14 cellular contexts compared by ENCODE assay signal in genomic region chr16:88376835-88377726, GRCh38. TPM values are rescaled to one million over a fixed set of nuclear protein-coding genes. Genes with fewer than 3 reads are reported as not detected.
A peak's percentile ranks its signal among the peaks of the same experiment; 100 is the strongest.
DNase-seq lines count a peak whose midpoint lies in the region; ATAC-seq, FAIRE-seq and TF ChIP-seq lines count a peak whose summit lies in the region.
"Had no signal": no experiment of that assay in that cellular context is flagged by ENCODE, and none has a peak within 500 bp of the region (broad histone marks: within the 10 kb centered on the region; RNA-seq: fewer than 3 reads in every experiment).

No MANE protein-coding gene starts in this region.

- H3K9me3 ChIP-seq in right atrium auricular region = no peaks in the 10 kb centered on the region
- H3K9me3 ChIP-seq in HepG2 (ENCODE audit: low read length) = peaks cover 7% of the 10 kb centered on the region

- H3K79me2 ChIP-seq in HepG2 (ENCODE audit: insufficient read depth, low read length) = no peaks in the 10 kb centered on the region

- no peaks in the 10 kb centered on the region for H3K4me1 ChIP-seq in right atrium auricular region
- H3K4me1 ChIP-seq in HepG2 (ENCODE audit: insufficient read depth, low read length) = no peaks in the 10 kb centered on the region

- H3K9ac ChIP-seq in HepG2 (ENCODE audit: insufficient read depth, low read depth, low read length) = no peak overlapping the region

- FAIRE-seq in HepG2 (lab: Jason Lieb, UNC) (no peak), urothelium cell line (lab: Jason Lieb, UNC) (peak; percentile 5)
- FAIRE-seq: A204.1, endometrium had no signal

- TF ChIP-seq CTCF in right atrium auricular region (IDR thresholded peaks at IDR 0.05) = no peak
- TF ChIP-seq CTCF in dorsolateral prefrontal cortex (IDR thresholded peaks at IDR 0.05 in 54 of 56, conservative IDR thresholded peaks at IDR 0.05 in 2 of 56; ENCODE audit: low read depth in 1 of 56, partially characterized antibody in 56 of 56) = no peak
- no peak for TF ChIP-seq CTCF in HepG2 (CRISPR knock-in tag; IDR thresholded peaks at IDR 0.05)

- 31% methylated on average over 12 of the region's 30 CpGs for WGBS in HepG2 (ENCODE audit: low lambda C conversion rate)

- peak; percentile 45 for DNase-seq in Right ventricle myocardium inferior (ENCODE audit: missing footprints)
- DNase-seq in right atrium auricular region (ENCODE audit: low spot score) = no peak
- DNase-seq in dorsolateral prefrontal cortex = peak in 4 of 10 donors; percentile 26 to 41 (median 40)
- DNase-seq in HepG2 (ENCODE audit: low spot score) = no peak
- DNase-seq in urothelium cell line (ENCODE audit: low spot score) = peak; percentile 79
- DNase-seq: activated effector memory CD4-positive, alpha-beta T cell treated with Interleukin-2 at 50 U/mL for 16 hours; NCI-H2107 had no signal

- in situ Hi-C loops in HepG2 (cut with HindIII; ENCODE audit: extremely low pct_ligation_motif_present, low pct_unique_long_range_greater_than_20kb) = no loop called here

- no peaks in the 10 kb centered on the region for H3K27me3 ChIP-seq in right atrium auricular region
- peaks cover 0 to 3% (median 0%) of the 10 kb centered on the region in 45 donors for H3K27me3 ChIP-seq in dorsolateral prefrontal cortex
- peaks cover 37 to 73% of the 10 kb centered on the region in 2 experiments; a peak in 4 of 5 replicates for H3K27me3 ChIP-seq in HepG2 (ENCODE audit: control insufficient read depth in 1 of 2, insufficient read depth in 2 of 2, low read length in 2 of 2)

- TF ChIP-seq POLR2A in HepG2 (IDR thresholded peaks at IDR 0.05; ENCODE audit: insufficient read depth in 1 of 2, low read depth in 2 of 2, low read length in 2 of 2) = no peak

- H3K4me2 ChIP-seq in HepG2 (ENCODE audit: low read depth, low read length) = no peak overlapping the region

- no peak for ATAC-seq in Right ventricle myocardium inferior
- no peak; the same call in 2 of the 3 replicates for ATAC-seq in HepG2
- no peak for ATAC-seq in GM18873 (IDR thresholded peaks at IDR 0.05; ENCODE audit: low FRiP score, unreplicated experiment)
- no peak for ATAC-seq in GM21825 (IDR thresholded peaks at IDR 0.05; ENCODE audit: unreplicated experiment)
- no peak for ATAC-seq in GM19452 (IDR thresholded peaks at IDR 0.05; ENCODE audit: unreplicated experiment)

- no TSS peak for BruUV-seq in HepG2 (replicated peaks; lab: Mats Ljungman, UMichigan)

- H3K36me3 ChIP-seq in right atrium auricular region (no peaks in the 10 kb centered on the region), HepG2 (replicated peaks in 1 of 2; ENCODE audit: control insufficient read depth in 1 of 2, insufficient read depth in 2 of 2, low read length in 2 of 2) (no peaks in the 10 kb centered on the region)

- CTCF ChIA-PET in HepG2 (lab: Yijun Ruan, JAX; ENCODE audit: low intra/inter-chr PET ratio, low total read pairs) = no interaction called here

- POLR2A ChIA-PET in HepG2 (lab: Yijun Ruan, JAX) = no interaction called here

- TF ChIP-seq EP300 in HepG2 (IDR thresholded peaks at IDR 0.05; ENCODE audit: low read depth in 2 of 2, low read length in 2 of 2) (no peak), HepG2 (CRISPR knock-in tag; IDR thresholded peaks at IDR 0.05; ENCODE audit: borderline replicate concordance) (no peak)

- intact Hi-C loops in Right ventricle myocardium inferior (cut with DNase I) = no loop called here
- intact Hi-C loops in dorsolateral prefrontal cortex (cut with DNase I) = no loop called here
- intact Hi-C loops in HepG2 (cut with micrococcal nuclease; ENCODE audit: unreplicated experiment) = no loop called here

- H4K20me1 ChIP-seq in HepG2 (ENCODE audit: insufficient read depth, low read length) = no peaks in the 10 kb centered on the region

- no peak overlapping the region for H3K4me3 ChIP-seq in right atrium auricular region
- peak overlapping the region in 1 of 59 donors; percentile 44 for H3K4me3 ChIP-seq in dorsolateral prefrontal cortex
- no peak overlapping the region for H3K4me3 ChIP-seq in HepG2 (replicated peaks in 1 of 3; ENCODE audit: insufficient read depth in 1 of 3, low read depth in 2 of 3, low read length in 3 of 3)
- H3K4me3 ChIP-seq: skin epidermis had no signal

- no peak overlapping the region for H2AFZ ChIP-seq in HepG2 (ENCODE audit: low read length)

- peak overlapping the region in 1 of 2 donors; percentile 46 for H3K27ac ChIP-seq in right atrium auricular region
- peak overlapping the region in 56 of 59 donors; percentile 23 to 92 (median 80) for H3K27ac ChIP-seq in dorsolateral prefrontal cortex
- H3K27ac ChIP-seq in HepG2 (ENCODE audit: extremely low read length, insufficient read depth, low read length) = no peak overlapping the region

- TF ChIP-seq RAD21 in HepG2 (CRISPR knock-in tag; IDR thresholded peaks at IDR 0.05) = no peak

TF ChIP-seq in HepG2, 621 proteins besides CTCF, POLR2A, EP300 and RAD21:
- TF ChIP-seq ZNF263 (CRISPR knock-in tag; IDR thresholded peaks at IDR 0.05) = peak; percentile 55
- TF ChIP-seq ZNF770 (CRISPR knock-in tag; IDR thresholded peaks at IDR 0.05) = no peak
- TF ChIP-seq NR3C1 (CRISPR knock-in tag; IDR thresholded peaks at IDR 0.05) = no peak
- TF ChIP-seq PCBP1 (IDR thresholded peaks at IDR 0.05; ENCODE audit: borderline replicate concordance, low read depth, low read length) = 0 out of 2 replicates have a peak, but pooled peaks have one; percentile 47
- TF ChIP-seq MXD3 (CRISPR knock-in tag; IDR thresholded peaks at IDR 0.05) = no peak

RNA-seq across cellular contexts. Expression of gene ZNF469, which starts 5.7 kb away (rescaled TPM):
- 0.92 TPM for total RNA-seq in Right ventricle myocardium inferior
- under 1 TPM; 0.56 to 0.83 TPM for total RNA-seq in right atrium auricular region
- total RNA-seq in dorsolateral prefrontal cortex = 10 to 100 TPM in 5 of 120 experiments, 1 to 10 TPM in 115; 2.5 to 11.5 (median 5.7) TPM
- not detected in 2 replicates for total RNA-seq in HepG2 (2016; rRNA removed; fragmentation: Illumina TruSeq; extraction: Trizol)
- total RNA-seq in HepG2 (2016; cell fraction: cytosol; rRNA removed; fragmentation: Illumina TruSeq; extraction: Trizol; ENCODE audit: low read depth) = not detected in 2 replicates
- not detected in 2 replicates for total RNA-seq in HepG2 (2016; cell fraction: insoluble cytoplasmic fraction; rRNA removed; fragmentation: Illumina TruSeq; extraction: Trizol)
- total RNA-seq in HepG2 (2016; cell fraction: membrane; rRNA removed; fragmentation: Illumina TruSeq; extraction: Trizol) = not detected in 2 replicates
- total RNA-seq in HepG2 (2016; cell fraction: nucleus; rRNA removed; fragmentation: Illumina TruSeq; extraction: Trizol) = not detected in 2 replicates
- not detected in 2 replicates for polyA plus RNA-seq in HepG2 (2011; rRNA removed)
- polyA plus RNA-seq in HepG2 (2011; cell fraction: cytosol; rRNA removed) = not detected in 2 replicates
- polyA plus RNA-seq in HepG2 (2011; cell fraction: nucleus; rRNA removed) = 0.02 TPM in 1 of 2 replicates, not detected in the other
- not detected in 2 replicates for polyA plus RNA-seq in HepG2 (2012)
- not detected in 2 replicates for polyA plus RNA-seq in HepG2 (2016; cell fraction: cytosol; fragmentation: Illumina TruSeq; extraction: Trizol; ENCODE audit: low read depth)
- not detected in 2 replicates for polyA plus RNA-seq in HepG2 (2016; cell fraction: insoluble cytoplasmic fraction; fragmentation: Illumina TruSeq; extraction: Trizol; ENCODE audit: low read depth)
- polyA plus RNA-seq in HepG2 (2016; cell fraction: membrane; fragmentation: Illumina TruSeq; extraction: Trizol; ENCODE audit: low read depth) = not detected in 2 replicates
- not detected in 2 replicates for polyA plus RNA-seq in HepG2 (2016; cell fraction: nucleus; fragmentation: Illumina TruSeq; extraction: Trizol; ENCODE audit: insufficient read depth, low read depth)
- polyA minus RNA-seq in HepG2 (2011; rRNA and poly(A)+ RNA removed; ENCODE audit: low replicate concordance) = not detected in 2 replicates
- not detected in 2 replicates for polyA minus RNA-seq in HepG2 (2011; cell fraction: cytosol; rRNA and poly(A)+ RNA removed)
- not detected in 2 replicates for polyA minus RNA-seq in HepG2 (2011; cell fraction: nucleus; rRNA and poly(A)+ RNA removed)
- total RNA-seq: SK-MEL-5 had no signal

Comparison
In these comparisons a context has a peak if more than half of its experiments do, and no peak if none do; other contexts are left out.
1. DNase-seq: peak in Right ventricle myocardium inferior (single experiment) and urothelium cell line (single experiment); none in right atrium auricular region (single experiment) and HepG2 (single experiment).